19 cellular contexts compared by ENCODE assay signal in the genomic region with DNA sequence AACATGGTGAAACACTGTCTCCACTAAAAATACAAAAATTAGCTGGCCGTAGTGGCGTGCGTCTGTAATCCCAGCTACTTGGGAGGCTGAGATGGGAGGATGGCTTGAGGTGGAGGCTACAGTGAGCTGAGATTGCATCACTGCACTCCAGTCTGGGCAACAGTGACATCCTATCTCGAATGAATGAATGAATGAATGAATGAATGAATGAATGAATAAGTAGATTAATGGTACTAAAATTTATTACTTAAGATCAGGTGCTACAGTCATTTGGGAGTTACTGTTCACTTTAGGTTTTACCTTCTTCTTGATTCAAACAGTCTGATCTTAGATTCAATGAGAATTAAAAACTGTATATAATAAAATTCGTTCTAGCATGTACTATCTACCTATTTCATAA.
"Had no signal": no experiment of that assay in that cellular context is flagged by ENCODE, and none has a peak within 500 bp of the region (broad histone marks: within the 10 kb centered on the region; RNA-seq: fewer than 3 reads in every experiment).

No MANE protein-coding gene starts in this region.

- H3K27ac ChIP-seq: coronary artery, foreskin keratinocyte, hepatocyte, neutrophil, sigmoid colon, skin epidermis, testis had no signal

- H3K36me3 ChIP-seq: neutrophil had no signal

- H3K9me3 ChIP-seq: neutrophil, sigmoid colon, testis had no signal

- H3K4me3 ChIP-seq: coronary artery, hepatocyte, lung, sigmoid colon, skin epidermis, testis had no signal

- DNase-seq: effector CD4-positive, alpha-beta T cell; endodermal cell; erythroblast; foreskin keratinocyte; left colon; left ventricle myocardium superior; naive B cell; posterior cingulate gyrus; sigmoid colon; stimulated activated CD4-positive, alpha-beta T cell treated with anti-CD3 and anti-CD28 coated beads, Interleukin-2, amount 100 ng/mL, for 24 hours; stimulated activated CD4-positive, alpha-beta T cell treated with anti-CD3 and anti-CD28 coated beads, Interleukin-4, amount 100 ng/mL, for 4 hours; stimulated activated naive B cell treated with anti-CD40 and anti-IgM and Interleukin-4, amounts not matched to agents 10 μg/mL and 1 μg/mL and 100 μg/mL, for 72 hours; stimulated activated naive CD8-positive, alpha-beta T cell treated with anti-CD3 and anti-CD28 coated beads, Interleukin-15, amount 100 ng/mL, for 72 hours; testis had no signal

- H3K4me1 ChIP-seq: sigmoid colon, testis had no signal

- H3K27me3 ChIP-seq: foreskin keratinocyte, hepatocyte, neutrophil, sigmoid colon, testis had no signal

- ATAC-seq: foreskin keratinocyte; left colon; left ventricle myocardium superior; stimulated activated naive B cell treated with anti-CD40 and anti-IgM and Interleukin-4, amounts not matched to agents 10 μg/mL and 1 μg/mL and 100 μg/mL, for 72 hours; stimulated activated naive CD8-positive, alpha-beta T cell treated with anti-CD3 and anti-CD28 coated beads, Interleukin-15, amount 100 ng/mL, for 72 hours had no signal
